In the genomic region with DNA sequence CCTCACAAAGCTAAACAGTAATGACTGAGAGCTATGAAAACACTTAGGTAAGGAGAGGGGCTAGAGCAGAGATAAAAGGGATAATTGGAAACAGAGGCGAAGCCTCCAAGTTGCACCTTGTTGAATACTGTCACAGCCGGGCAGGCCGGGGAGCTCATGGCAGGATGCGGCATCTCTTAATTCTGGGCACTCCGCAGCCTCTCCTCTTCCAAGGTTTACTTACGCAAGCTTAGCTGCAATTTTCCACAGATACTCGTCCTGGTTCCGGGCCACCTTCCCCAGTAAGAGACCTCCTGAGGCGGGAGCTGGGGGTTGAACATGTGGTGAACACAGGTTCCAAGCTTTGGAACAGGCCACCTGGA, we compare ENCODE assay signal across 8 cellular contexts.
DNase-seq lines count a peak whose midpoint lies in the region; ATAC-seq, FAIRE-seq and TF ChIP-seq lines count a peak whose summit lies in the region.

No MANE protein-coding gene starts in this region.

- peak overlapping the region; percentile 74; the same call in 1 of the 2 replicates for H3K27ac ChIP-seq in HEK293 (ENCODE audit: extremely low read depth, low read depth, low read length)
- H3K27ac ChIP-seq in VCaP: peak overlapping the region; percentile 64; the same call in 1 of the 2 replicates
- H3K27ac ChIP-seq in foreskin keratinocyte: peak overlapping the region; percentile 70
- peak overlapping the region in 1 of 2 donors; percentile 84 for H3K27ac ChIP-seq in small intestine (ENCODE audit: low read depth in 1 of 2, low read length in 1 of 2)

- H3K4me3 ChIP-seq in HEK293 (ENCODE audit: low read depth, low read length) (no peak overlapping the region), small intestine (ENCODE audit: low read depth in 1 of 2, low read length in 2 of 2) (peak overlapping the region; percentile 54 to 63)

- H3K4me1 ChIP-seq in HEK293 (ENCODE audit: control insufficient read depth, insufficient read depth, low read length) (peaks cover 4% of the 10 kb centered on the region), foreskin keratinocyte (peaks cover 23% of the 10 kb centered on the region), small intestine (ENCODE audit: control insufficient read depth in 2 of 2, insufficient read depth in 1 of 2, low read depth in 1 of 2, low read length in 1 of 2) (peaks cover 0 to 2% of the 10 kb centered on the region in 2 donors)

- H3K27me3 ChIP-seq in foreskin keratinocyte (no peaks in the 10 kb centered on the region), small intestine (ENCODE audit: control insufficient read depth in 2 of 2, insufficient read depth in 2 of 2, low read length in 2 of 2) (no peaks in the 10 kb centered on the region)

- H3K36me3 ChIP-seq in HEK293 (ENCODE audit: control insufficient read depth in 2 of 2, insufficient read depth in 1 of 2, low read length in 2 of 2): no peaks in the 10 kb centered on the region
- no peaks in the 10 kb centered on the region for H3K36me3 ChIP-seq in small intestine (ENCODE audit: control insufficient read depth in 2 of 2, insufficient read depth in 2 of 2, low read length in 2 of 2)

- no peak for DNase-seq in foreskin keratinocyte
- DNase-seq in small intestine: no peak
- no peak for DNase-seq in effector CD4-positive, alpha-beta T cell
- no peak for DNase-seq in SIG-M5 (lab: John Stamatoyannopoulos, UW)
- no peak for DNase-seq in amniotic stem cell (lab: John Stamatoyannopoulos, UW)

- ATAC-seq in foreskin keratinocyte (no peak), HG02763 (IDR thresholded peaks at IDR 0.05; ENCODE audit: unreplicated experiment) (no peak)

- TF ChIP-seq CTCF in HEK293 (tag by site-specific recombination; IDR thresholded peaks at IDR 0.05) (no peak), VCaP (conservative IDR thresholded peaks at IDR 0.05) (no peak), foreskin keratinocyte (conservative IDR thresholded peaks at IDR 0.05) (no peak)

- FAIRE-seq in small intestine (lab: Jason Lieb, UNC): no peak

- no peaks in the 10 kb centered on the region for H3K9me3 ChIP-seq in HEK293 (ENCODE audit: control insufficient read depth, insufficient read depth, low read depth, low read length)
- H3K9me3 ChIP-seq in small intestine (ENCODE audit: control insufficient read depth, low read depth): no peaks in the 10 kb centered on the region

- POLR2A ChIA-PET in HEK293 (lab: Yijun Ruan, JAX): interaction anchor here (0.6 to 1.9 kb wide), 7 partner anchors 22 to 379 kb away, joined by 3 to 6 read pairs (median 4); partner anchors contain the start of gene ADAMTS6

- CTCF ChIA-PET in HEK293 (lab: Yijun Ruan, JAX): interaction anchor here (0.8 to 5.7 kb wide), 7 partner anchors 10 to 383 kb away, joined by 4 to 53 read pairs (median 5); partner anchors contain the start of gene ADAMTS6

- 52 to 80% (median 73%) methylated on average over 9 of the region's 9 CpGs for WGBS in small intestine, 3 donors

TF ChIP-seq in HEK293, 187 proteins besides CTCF, POLR2A, EP300 and RAD21:
- TF ChIP-seq ZNF510 (tag by site-specific recombination; IDR thresholded peaks at IDR 0.05; ENCODE audit: insufficient replicate concordance) (no peak), ZNF24 (tag by site-specific recombination; IDR thresholded peaks at IDR 0.05) (0 out of 2 replicates have a peak, but pooled peaks have one; percentile 1), ZNF530 (tag by site-specific recombination; IDR thresholded peaks at IDR 0.05; ENCODE audit: low read depth) (0 out of 2 replicates have a peak, but pooled peaks have one; percentile 5)
TF ChIP-seq in HEK293: peak in this region for 2.
